ENCODE assay signal across 1 cellular context in genomic region chr1:211739671-211740411, GRCh38.
TF ChIP-seq lines count a peak whose summit lies in the region.

No MANE protein-coding gene starts in this region.

TF ChIP-seq in GM12878, 131 proteins besides CTCF, POLR2A, EP300 and RAD21 (continued from another document):
- peak; percentile 92 for TF ChIP-seq SKIL (IDR thresholded peaks at IDR 0.05; ENCODE audit: low read depth, poor library complexity, severe bottlenecking)
- TF ChIP-seq ZNF24 (IDR thresholded peaks at IDR 0.05), result no peak
- TF ChIP-seq TAF1 (IDR thresholded peaks at IDR 0.05; ENCODE audit: borderline replicate concordance, low read depth, low read length), result no peak
- TF ChIP-seq BHLHE40 (IDR thresholded peaks at IDR 0.05; ENCODE audit: borderline replicate concordance in 1 of 2, low read depth in 2 of 2, low read length in 1 of 2), result no peak
- TF ChIP-seq KAT2A (conservative IDR thresholded peaks at IDR 0.05; ENCODE audit: control insufficient read depth, low read depth, low read length), result no peak
- TF ChIP-seq ETV6 (conservative IDR thresholded peaks at IDR 0.05 in 1 of 2, IDR thresholded peaks at IDR 0.05 in 1 of 2; ENCODE audit: borderline replicate concordance in 1 of 2, low read depth in 1 of 2), result peak in 1 of 2 experiments; percentile 46; a peak in 1 of 4 replicates
- no peak for TF ChIP-seq STAT1 (conservative IDR thresholded peaks at IDR 0.05)
- TF ChIP-seq MEF2A (IDR thresholded peaks at IDR 0.05; ENCODE audit: insufficient read depth, low read depth, low read length), result peak; percentile 67
- peak; percentile 87 for TF ChIP-seq TCF12 (IDR thresholded peaks at IDR 0.05; ENCODE audit: low read depth, low read length)
- TF ChIP-seq TCF3 (IDR thresholded peaks at IDR 0.05; ENCODE audit: borderline replicate concordance, insufficient read depth, low read depth, low read length), result peak; percentile 78; the same call in 1 of the 2 replicates
- TF ChIP-seq NRF1 (conservative IDR thresholded peaks at IDR 0.05; ENCODE audit: low read depth, low read length), result no peak
